Comparison of ENCODE assay signal across 15 cellular contexts in genomic region chr9:34331191-34331590, GRCh38. TPM values are rescaled to one million over a fixed set of nuclear protein-coding genes. Genes with fewer than 3 reads are reported as not detected.
A peak's percentile ranks its signal among the peaks of the same experiment; 100 is the strongest.
DNase-seq lines count a peak whose midpoint lies in the region; ATAC-seq and TF ChIP-seq lines count a peak whose summit lies in the region.
"Had no signal": no experiment of that assay in that cellular context is flagged by ENCODE, and none has a peak within 500 bp of the region (broad histone marks: within the 10 kb centered on the region; RNA-seq: fewer than 3 reads in every experiment).

No MANE protein-coding gene starts in this region.

- no peaks in the 10 kb centered on the region for H3K9me3 Mint-ChIP-seq in immature natural killer cell
- H3K9me3 Mint-ChIP-seq: WTC11 had no signal

- peaks cover 0 to 10% (median 0%) of the 10 kb centered on the region in 11 experiments; a peak in 4 of 22 replicates for H3K36me3 ChIP-seq in BLaER1 treated with 17β-estradiol and CSF1 and Interleukin-3, amounts not matched to agents 10 nM and 100 nM
- H3K36me3 ChIP-seq in HCT116 (ENCODE audit: control insufficient read depth in 1 of 2, insufficient read depth in 2 of 2, low read length in 2 of 2) (no peaks in the 10 kb centered on the region), SK-N-MC (ENCODE audit: insufficient read depth, low read length) (no peaks in the 10 kb centered on the region)

- ATAC-seq in HCT116 (no peak), HG02852 (IDR thresholded peaks at IDR 0.05; ENCODE audit: unreplicated experiment) (no peak)
- no peak for ATAC-seq in stimulated activated naive CD8-positive, alpha-beta T cell treated with anti-CD3 and anti-CD28 coated beads, Interleukin-15, Interleukin-2, amounts not matched to agents 100 U/mL and 50 U/mL, for 24 hours
- ATAC-seq: WTC11 had no signal

- no peak for TF ChIP-seq RAD21 in HCT116 (IDR thresholded peaks at IDR 0.05; ENCODE audit: low read depth)

- no peaks in the 10 kb centered on the region for H3K9me2 ChIP-seq in HCT116 (ENCODE audit: insufficient read depth)

- H3K4me3 ChIP-seq in BLaER1 treated with 17β-estradiol and CSF1 and Interleukin-3, amounts not matched to agents 10 nM and 100 nM = no peak overlapping the region
- H3K4me3 ChIP-seq in HCT116 (replicated peaks in 1 of 2; ENCODE audit: low read depth in 1 of 2, low read length in 2 of 2) (no peak overlapping the region), SK-N-MC (no peak overlapping the region)
- H3K4me3 ChIP-seq: hepatocyte had no signal

- H3K79me2 ChIP-seq in HCT116 (ENCODE audit: insufficient read depth, low read length) = peaks cover 82% of the 10 kb centered on the region

- no peak for TF ChIP-seq CTCF in HCT116 (IDR thresholded peaks at IDR 0.05 in 2 of 3, conservative IDR thresholded peaks at IDR 0.05 in 1 of 3; ENCODE audit: borderline replicate concordance in 1 of 3, insufficient read depth in 1 of 3, low read depth in 2 of 3, low read length in 2 of 3)

- H3K4me1 ChIP-seq in BLaER1 treated with 17β-estradiol and CSF1 and Interleukin-3, amounts not matched to agents 10 nM and 100 nM = peaks cover 34 to 63% (median 45%) of the 10 kb centered on the region in 10 experiments
- H3K4me1 ChIP-seq in HCT116 (ENCODE audit: control insufficient read depth in 1 of 2, insufficient read depth in 2 of 2, low read length in 2 of 2) = peaks cover 8 to 23% of the 10 kb centered on the region in 2 experiments; a peak in 3 of 4 replicates

- CTCF ChIA-PET in HCT116 (lab: Charles Lee) = interaction anchor here (4.7 kb wide), 1 partner anchor 47 kb away, joined by 54 read pairs; the partner anchor contains the start of gene MYORG

- H3K27ac ChIP-seq in BLaER1 treated with 17β-estradiol and CSF1 and Interleukin-3, amounts not matched to agents 10 nM and 100 nM = no peak overlapping the region
- no peak overlapping the region for H3K27ac ChIP-seq in HCT116 (ENCODE audit: low read depth, low read length)
- H3K27ac ChIP-seq in SK-N-MC = no peak overlapping the region
- H3K27ac ChIP-seq: hepatocyte had no signal

- TF ChIP-seq POLR2A in HCT116 (IDR thresholded peaks at IDR 0.05; ENCODE audit: borderline replicate concordance, extremely low read depth, insufficient read depth, insufficient read length) = no peak

- POLR2A ChIA-PET in HCT116 (lab: Charles Lee) = interaction anchor here (0.6 to 1.4 kb wide), 3 partner anchors 46 to 273 kb away, joined by 3 to 4 read pairs (median 3); partner anchors contain the start of gene MYORG

- peaks cover 0 to 24% (median 0%) of the 10 kb centered on the region in 11 experiments; a peak in 7 of 22 replicates for H4K20me1 ChIP-seq in BLaER1 treated with 17β-estradiol and CSF1 and Interleukin-3, amounts not matched to agents 10 nM and 100 nM
- no peaks in the 10 kb centered on the region for H4K20me1 ChIP-seq in HCT116 (ENCODE audit: insufficient read depth)

- peak overlapping the region in 3 of 6 donors; percentile 17 to 56 (median 25) for H3K27ac Mint-ChIP-seq in immature natural killer cell

- RAD21 ChIA-PET in HCT116 (lab: Charles Lee; ENCODE audit: low non-redundant PET in 1 of 2, low total read pairs in 2 of 2, uncharacterized antibody in 2 of 2, unreplicated experiment in 2 of 2) = no interaction called here

- peak overlapping the region in 6 of 11 experiments; percentile 28 to 93 (median 88); a peak in 7 of 22 replicates for H3K4me2 ChIP-seq in BLaER1 treated with 17β-estradiol and CSF1 and Interleukin-3, amounts not matched to agents 10 nM and 100 nM
- H3K4me2 ChIP-seq in HCT116 (ENCODE audit: low read length) = peak overlapping the region; percentile 83; the same call in 1 of the 2 replicates

- DNase-seq in HCT116 (ENCODE audit: low read depth, low spot score) (no peak), SK-N-MC (ENCODE audit: low read depth, low spot score) (no peak), immature natural killer cell (no peak), HCEC 1CT (no peak), DMS53 (lab: John Stamatoyannopoulos, UW) (no peak)
- no peak for DNase-seq in stimulated activated naive CD8-positive, alpha-beta T cell treated with anti-CD3 and anti-CD28 coated beads, Interleukin-15, Interleukin-2, amounts not matched to agents 100 U/mL and 50 U/mL, for 24 hours
- DNase-seq: caudate nucleus; effector memory CD4-positive, alpha-beta T cell; kidney glomerular epithelial cell; NCI-H226; SW 1271 had no signal

- H3K9ac ChIP-seq in BLaER1 treated with 17β-estradiol and CSF1 and Interleukin-3, amounts not matched to agents 10 nM and 100 nM = peak overlapping the region in 4 of 11 experiments; percentile 2 to 29 (median 8); a peak in 2 of 22 replicates
- no peak overlapping the region for H3K9ac ChIP-seq in HCT116 (ENCODE audit: low read length)
- peak overlapping the region; percentile 9 for H3K9ac ChIP-seq in SK-N-MC (ENCODE audit: insufficient read length)

- no peaks in the 10 kb centered on the region for H3K27me3 ChIP-seq in BLaER1 treated with 17β-estradiol and CSF1 and Interleukin-3, amounts not matched to agents 10 nM and 100 nM
- no peaks in the 10 kb centered on the region for H3K27me3 ChIP-seq in HCT116 (ENCODE audit: insufficient read depth, low read length)
- H3K27me3 ChIP-seq: hepatocyte had no signal

- H3K4me1 Mint-ChIP-seq in immature natural killer cell = peaks cover 35 to 48% of the 10 kb centered on the region in 2 donors

- no peaks in the 10 kb centered on the region for H3K9me3 ChIP-seq in BLaER1 treated with 17β-estradiol and CSF1 and Interleukin-3, amounts not matched to agents 10 nM and 100 nM (replicated peaks in 1 of 11)
- no peaks in the 10 kb centered on the region for H3K9me3 ChIP-seq in HCT116 (ENCODE audit: control insufficient read depth in 1 of 2, insufficient read depth in 1 of 2, low read depth in 1 of 2, low read length in 2 of 2)
- no peaks in the 10 kb centered on the region; the same call in 1 of the 2 replicates for H3K9me3 ChIP-seq in SK-N-MC (ENCODE audit: low read depth, low read length)

- intact Hi-C loops in HCT116 (cut with micrococcal nuclease) = loop anchor here (5.0 kb wide), 1 partner anchor 216 kb away; no protein-coding TSS in a partner anchor

- H3K36me3 Mint-ChIP-seq in immature natural killer cell = no peaks in the 10 kb centered on the region
- H3K36me3 Mint-ChIP-seq: WTC11 had no signal

- H2AFZ ChIP-seq in HCT116 (ENCODE audit: low read depth, low read length, poor library complexity, severe bottlenecking) = no peak overlapping the region
- H2AFZ ChIP-seq: hepatocyte had no signal

- H3K4me3 Mint-ChIP-seq in immature natural killer cell = peak overlapping the region in 4 of 5 donors; percentile 14 to 63 (median 35)

- no TSS peak for BruUV-seq in HCT116 (replicated peaks; lab: Mats Ljungman, UMichigan)

- peaks cover 6 to 12% (median 9%) of the 10 kb centered on the region in 3 donors for H3K27me3 Mint-ChIP-seq in immature natural killer cell (ENCODE audit: low read depth in 3 of 3)

TF ChIP-seq in HCT116, 20 proteins besides CTCF, POLR2A, EP300 and RAD21 (continues in another document):
- TF ChIP-seq ELF1 (IDR thresholded peaks at IDR 0.05; ENCODE audit: borderline replicate concordance, low read depth) (no peak), TCF7L2 (IDR thresholded peaks at IDR 0.05; ENCODE audit: borderline replicate concordance, extremely low read depth, insufficient read depth, insufficient read length) (no peak), ZNF274 (IDR thresholded peaks at IDR 0.05; ENCODE audit: low read depth, low read length) (no peak), YY1 (IDR thresholded peaks at IDR 0.05; ENCODE audit: extremely low read depth, insufficient replicate concordance, low read depth, low read length) (no peak), MAX (IDR thresholded peaks at IDR 0.05) (no peak), EZH2 (IDR thresholded peaks at IDR 0.05) (no peak), REST (IDR thresholded peaks at IDR 0.05; ENCODE audit: low read depth) (no peak), FOSL1 (IDR thresholded peaks at IDR 0.05; ENCODE audit: low read depth) (no peak), POLR2AphosphoS5 (IDR thresholded peaks at IDR 0.05; ENCODE audit: low read depth, low read length) (no peak), ATF3 (IDR thresholded peaks at IDR 0.05) (no peak)

RNA-seq across cellular contexts. Expression of gene NUDT2, which starts 1.8 kb away (rescaled TPM):
- 39.3 TPM for total RNA-seq in HCT116 (2021; ENCODE audit: unreplicated experiment)
- 47.0 and 54.9 TPM in 2 replicates for polyA plus RNA-seq in HCT116 (2012)
- polyA plus RNA-seq in immature natural killer cell = 10 to 100 TPM; 24.3 to 35.4 (median 27.6) TPM

RNA-seq across cellular contexts. Expression of gene KIF24, which starts 2.1 kb away (rescaled TPM):
- 5.8 TPM for total RNA-seq in HCT116 (2021; ENCODE audit: unreplicated experiment)
- 2.6 and 3.1 TPM in 2 replicates for polyA plus RNA-seq in HCT116 (2012)
- under 1 TPM in 1 of 3 donors, not detected in 2; 0.25 TPM for polyA plus RNA-seq in immature natural killer cell

RNA-seq across cellular contexts. Expression of gene MYORG, which starts 45.5 kb away (rescaled TPM):
- total RNA-seq in HCT116 (2021; ENCODE audit: unreplicated experiment) = 8.5 TPM
- polyA plus RNA-seq in HCT116 (2012) = 4.7 and 5.0 TPM in 2 replicates
- polyA plus RNA-seq in immature natural killer cell = under 1 TPM in 2 of 3 donors, not detected in 1; 0.30 to 0.69 TPM
